ENCODE assay signal across 22 cellular contexts in the genomic region with DNA sequence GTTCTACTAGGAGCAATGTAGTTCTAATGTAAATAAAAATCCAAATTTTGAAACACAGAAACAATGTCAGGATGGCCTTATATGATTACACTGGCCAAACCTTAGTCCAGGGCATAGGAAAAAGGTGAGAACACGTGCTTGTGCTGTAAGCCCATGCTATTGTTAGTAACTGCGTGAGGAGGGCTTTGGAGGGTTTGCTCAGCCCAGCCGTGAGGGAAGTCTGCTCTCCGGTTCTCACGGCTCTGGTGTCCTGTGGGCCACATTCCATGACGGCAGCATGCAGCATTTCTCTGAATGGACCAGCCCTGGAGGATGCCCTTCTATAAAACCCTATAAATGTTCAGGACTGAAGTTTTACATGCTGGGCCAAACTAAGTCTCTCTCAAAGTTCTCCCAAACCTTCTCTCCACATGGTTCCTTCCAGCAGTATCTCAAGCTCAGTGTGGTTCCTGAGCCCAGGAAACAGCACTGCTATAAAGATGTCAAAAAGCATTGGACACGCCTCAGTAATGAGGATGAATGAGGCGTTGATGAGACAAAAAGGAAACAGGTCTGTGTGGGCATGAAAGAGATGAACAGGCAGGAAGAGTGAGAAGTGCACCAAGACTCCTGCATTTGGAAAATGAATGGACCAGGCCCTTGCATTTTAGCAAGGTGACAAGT.
"Had no signal": no experiment of that assay in that cellular context is flagged by ENCODE, and none has a peak within 500 bp of the region (broad histone marks: within the 10 kb centered on the region; RNA-seq: fewer than 3 reads in every experiment).

No MANE protein-coding gene starts in this region.

- H3K27me3 ChIP-seq: body of pancreas, suprapubic skin had no signal

- H3K36me3 Mint-ChIP-seq: activated naive CD4-positive, alpha-beta T cell treated with anti-CD3 and anti-CD28 coated beads, Interleukin-2, amount 50 U/mL, for 24 hours; T-cell had no signal

- H3K27ac Mint-ChIP-seq: activated naive CD4-positive, alpha-beta T cell treated with anti-CD3 and anti-CD28 coated beads, Interleukin-2, amount 50 U/mL, for 24 hours; activated T-cell treated with anti-CD3 and anti-CD28 coated beads, Interleukin-2, amount 50 U/mL, for 24 hours; nephron; progenitor cell of endocrine pancreas; T-cell had no signal

- H3K4me3 Mint-ChIP-seq: activated naive CD4-positive, alpha-beta T cell treated with anti-CD3 and anti-CD28 coated beads, Interleukin-2, amount 50 U/mL, for 24 hours; activated T-cell treated with anti-CD3 and anti-CD28 coated beads, Interleukin-2, amount 50 U/mL, for 24 hours; central memory CD8-positive, alpha-beta T cell; nephron; T-cell had no signal

- ATAC-seq: activated CD4-positive, CD25-positive, alpha-beta regulatory T cell treated with anti-CD3 and anti-CD28 coated beads, Interleukin-2, amount 50 U/mL, for 24 hours; body of pancreas; right cardiac atrium; T-cell had no signal

- H3K9me3 ChIP-seq: body of pancreas, lower lobe of right lung, suprapubic skin had no signal

- DNase-seq: activated T-cell treated with anti-CD3 and anti-CD28 coated beads, Interleukin-2, amount 50 U/mL, for 24 hours; body of pancreas; cortex of kidney; effector memory CD4-positive, alpha-beta T cell; foreskin melanocyte; lower lobe of right lung; occipital lobe; right cardiac atrium; small intestine; stimulated activated CD4-positive, alpha-beta T cell treated with anti-CD3 and anti-CD28 coated beads, Interleukin-4, amount 100 ng/mL, for 4 hours; stimulated activated CD8-positive, alpha-beta memory T cell treated with anti-CD3 and anti-CD28 coated beads, Interleukin-4, amount 100 ng/mL, for 48 hours; stimulated activated naive CD4-positive, alpha-beta T cell treated with Interleukin-2 at 50 U/mL for 16 hours; T-cell; T1000; trophoblast cell had no signal

- H3K9me3 Mint-ChIP-seq: activated naive CD4-positive, alpha-beta T cell treated with anti-CD3 and anti-CD28 coated beads, Interleukin-2, amount 50 U/mL, for 24 hours; activated T-cell treated with anti-CD3 and anti-CD28 coated beads, Interleukin-2, amount 50 U/mL, for 24 hours; central memory CD8-positive, alpha-beta T cell; nephron; T-cell had no signal

- H3K27ac ChIP-seq: body of pancreas, epithelial cell of prostate, lower lobe of right lung, suprapubic skin had no signal

- H3K27me3 Mint-ChIP-seq: activated naive CD4-positive, alpha-beta T cell treated with anti-CD3 and anti-CD28 coated beads, Interleukin-2, amount 50 U/mL, for 24 hours had no signal

- H3K4me3 ChIP-seq: body of pancreas, lower lobe of right lung, suprapubic skin had no signal

- H3K4me1 ChIP-seq: body of pancreas, suprapubic skin had no signal
